14 cellular contexts compared by ENCODE assay signal in the genomic region with DNA sequence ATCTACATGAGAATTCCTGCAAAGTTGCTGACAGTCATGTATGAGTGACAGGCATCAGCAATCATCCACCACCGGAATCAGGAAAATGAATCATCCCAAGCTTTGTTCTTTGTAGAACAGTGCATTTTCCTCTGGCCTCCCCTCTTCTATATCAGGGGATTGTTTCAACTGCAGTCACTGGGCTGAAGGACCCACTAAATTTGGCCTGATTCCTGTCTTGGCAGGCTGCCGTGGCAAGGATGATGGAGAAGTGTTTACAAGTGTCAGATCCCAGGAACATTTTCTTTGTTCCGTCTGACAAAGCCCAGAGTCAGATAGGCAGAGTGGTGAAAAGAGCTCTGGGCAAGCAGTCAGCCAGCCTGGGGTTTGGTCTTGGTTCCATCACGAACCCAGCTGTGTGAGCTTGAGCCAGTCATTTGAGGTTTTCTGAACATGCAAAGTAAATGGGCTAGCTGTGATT.
DNase-seq lines count a peak whose midpoint lies in the region; ATAC-seq, FAIRE-seq and TF ChIP-seq lines count a peak whose summit lies in the region.
"Had no signal": no experiment of that assay in that cellular context is flagged by ENCODE, and none has a peak within 500 bp of the region (broad histone marks: within the 10 kb centered on the region; RNA-seq: fewer than 3 reads in every experiment).

No MANE protein-coding gene starts in this region.

- H3K27me3 Mint-ChIP-seq in neural progenitor cell (ENCODE audit: insufficient read depth, low read depth), result peaks cover 5% of the 10 kb centered on the region
- peaks cover 10% of the 10 kb centered on the region for H3K27me3 Mint-ChIP-seq in activated CD4-positive, alpha-beta T cell treated with anti-CD3 and anti-CD28 coated beads, Interleukin-2, amount 10 ng/mL, durations not matched to agents 24 days and 14 days
- H3K27me3 Mint-ChIP-seq: dendritic cell treated with granulocyte-macrophage colony-stimulating factor and Interleukin-4, amounts not matched to agents 40 ng/mL and 50 ng/mL, for 4 days; stimulated activated naive CD8-positive, alpha-beta T cell treated with anti-CD3 and anti-CD28 coated beads, Interleukin-15, amount 100 ng/mL, for 72 hours had no signal

- H2AFZ ChIP-seq in neural progenitor cell (replicated peaks), result peak overlapping the region; percentile 77
- no peak overlapping the region for H2AFZ ChIP-seq in HepG2 (ENCODE audit: low read length)

- peaks cover 2% of the 10 kb centered on the region for H3K9me3 Mint-ChIP-seq in neural progenitor cell
- no peaks in the 10 kb centered on the region for H3K9me3 Mint-ChIP-seq in activated CD4-positive, alpha-beta T cell treated with anti-CD3 and anti-CD28 coated beads, Interleukin-2, amount 10 ng/mL, durations not matched to agents 24 days and 14 days
- H3K9me3 Mint-ChIP-seq: CD8-positive, alpha-beta memory T cell; dendritic cell treated with granulocyte-macrophage colony-stimulating factor and Interleukin-4, amounts not matched to agents 40 ng/mL and 50 ng/mL, for 4 days; stimulated activated naive CD8-positive, alpha-beta T cell treated with anti-CD3 and anti-CD28 coated beads, Interleukin-15, amount 100 ng/mL, for 72 hours had no signal

- no peak overlapping the region for H3K4me3 ChIP-seq in esophagus muscularis mucosa
- H3K4me3 ChIP-seq in neural progenitor cell, result no peak overlapping the region
- no peak overlapping the region for H3K4me3 ChIP-seq in HepG2 (replicated peaks in 1 of 3; ENCODE audit: insufficient read depth in 1 of 3, low read depth in 2 of 3, low read length in 3 of 3)
- H3K4me3 ChIP-seq: skin epidermis had no signal

- POLR2A ChIA-PET in HepG2 (lab: Yijun Ruan, JAX), result no interaction called here

- FAIRE-seq in HepG2 (lab: Jason Lieb, UNC), result no peak

- no peaks in the 10 kb centered on the region for H4K20me1 ChIP-seq in neural progenitor cell (ENCODE audit: low read depth)
- no peaks in the 10 kb centered on the region for H4K20me1 ChIP-seq in HepG2 (ENCODE audit: insufficient read depth, low read length)

- no peaks in the 10 kb centered on the region for H3K9me3 ChIP-seq in esophagus muscularis mucosa
- no peaks in the 10 kb centered on the region for H3K9me3 ChIP-seq in neural progenitor cell (ENCODE audit: low read depth)
- H3K9me3 ChIP-seq in HepG2 (ENCODE audit: low read length), result no peaks in the 10 kb centered on the region

- no peak overlapping the region for H3K4me3 Mint-ChIP-seq in neural progenitor cell
- H3K4me3 Mint-ChIP-seq in activated CD4-positive, alpha-beta T cell treated with anti-CD3 and anti-CD28 coated beads, Interleukin-2, amount 10 ng/mL, durations not matched to agents 24 days and 14 days, result no peak overlapping the region
- H3K4me3 Mint-ChIP-seq: CD8-positive, alpha-beta memory T cell; dendritic cell treated with granulocyte-macrophage colony-stimulating factor and Interleukin-4, amounts not matched to agents 40 ng/mL and 50 ng/mL, for 4 days; stimulated activated naive CD8-positive, alpha-beta T cell treated with anti-CD3 and anti-CD28 coated beads, Interleukin-15, amount 100 ng/mL, for 72 hours had no signal

- H3K27ac Mint-ChIP-seq in neural progenitor cell, result no peak overlapping the region
- H3K27ac Mint-ChIP-seq in activated CD4-positive, alpha-beta T cell treated with anti-CD3 and anti-CD28 coated beads, Interleukin-2, amount 10 ng/mL, durations not matched to agents 24 days and 14 days, result no peak overlapping the region
- H3K27ac Mint-ChIP-seq: dendritic cell treated with granulocyte-macrophage colony-stimulating factor and Interleukin-4, amounts not matched to agents 40 ng/mL and 50 ng/mL, for 4 days; stimulated activated naive CD8-positive, alpha-beta T cell treated with anti-CD3 and anti-CD28 coated beads, Interleukin-15, amount 100 ng/mL, for 72 hours had no signal

- TF ChIP-seq CTCF in esophagus muscularis mucosa (IDR thresholded peaks at IDR 0.05), result no peak
- no peak for TF ChIP-seq CTCF in neural progenitor cell (IDR thresholded peaks at IDR 0.05)
- TF ChIP-seq CTCF in HepG2 (CRISPR knock-in tag; IDR thresholded peaks at IDR 0.05), result no peak

- TF ChIP-seq RAD21 in HepG2 (CRISPR knock-in tag; IDR thresholded peaks at IDR 0.05), result no peak

- WGBS in esophagus muscularis mucosa, result 23% methylated on average over 4 of the region's 4 CpGs
- WGBS in HepG2 (ENCODE audit: low lambda C conversion rate), result 0% methylated on average over 4 of the region's 4 CpGs

- no peaks in the 10 kb centered on the region for H3F3A ChIP-seq in neural progenitor cell (ENCODE audit: low read depth)

- peak; percentile 86 for DNase-seq in DMS79 treated with DMSO at 0.1 percent for 48 hours (lab: John Stamatoyannopoulos, UW)
- peak; percentile 94 to 96 for DNase-seq in NCI-H446 (lab: John Stamatoyannopoulos, UW)
- no peak for DNase-seq in esophagus muscularis mucosa (ENCODE audit: extremely low spot score)
- DNase-seq in neural progenitor cell (ENCODE audit: low spot score), result no peak
- DNase-seq in HepG2 (ENCODE audit: low spot score), result no peak
- no peak for DNase-seq in activated CD4-positive, alpha-beta T cell treated with anti-CD3 and anti-CD28 coated beads, Interleukin-2, amount 10 ng/mL, durations not matched to agents 24 days and 14 days
- DNase-seq in activated T-cell treated with anti-CD3 and anti-CD28 coated beads, Interleukin-2, amount 50 U/mL, for 48 hours, result no peak
- DNase-seq: CD8-positive, alpha-beta memory T cell; Karpas-422; SHP77 treated with DMSO at 0.1 percent for 48 hours; stimulated activated naive CD8-positive, alpha-beta T cell treated with anti-CD3 and anti-CD28 coated beads, Interleukin-15, amount 100 ng/mL, for 72 hours had no signal

- peaks cover 19% of the 10 kb centered on the region for H3K4me1 Mint-ChIP-seq in neural progenitor cell
- H3K4me1 Mint-ChIP-seq in activated CD4-positive, alpha-beta T cell treated with anti-CD3 and anti-CD28 coated beads, Interleukin-2, amount 10 ng/mL, durations not matched to agents 24 days and 14 days, result no peaks in the 10 kb centered on the region
- H3K4me1 Mint-ChIP-seq: CD8-positive, alpha-beta memory T cell; stimulated activated naive CD8-positive, alpha-beta T cell treated with anti-CD3 and anti-CD28 coated beads, Interleukin-15, amount 100 ng/mL, for 72 hours had no signal

- H3K79me2 ChIP-seq in neural progenitor cell (ENCODE audit: low read depth), result no peaks in the 10 kb centered on the region
- no peaks in the 10 kb centered on the region for H3K79me2 ChIP-seq in HepG2 (ENCODE audit: insufficient read depth, low read length)

- CTCF ChIA-PET in HepG2 (lab: Yijun Ruan, JAX; ENCODE audit: low intra/inter-chr PET ratio, low total read pairs), result no interaction called here

- TF ChIP-seq POLR2A in esophagus muscularis mucosa (IDR thresholded peaks at IDR 0.05; ENCODE audit: low read depth), result no peak
- TF ChIP-seq POLR2A in HepG2 (IDR thresholded peaks at IDR 0.05; ENCODE audit: insufficient read depth in 1 of 2, low read depth in 2 of 2, low read length in 2 of 2), result no peak

- H3K36me3 Mint-ChIP-seq in neural progenitor cell, result no peaks in the 10 kb centered on the region
- H3K36me3 Mint-ChIP-seq in activated CD4-positive, alpha-beta T cell treated with anti-CD3 and anti-CD28 coated beads, Interleukin-2, amount 10 ng/mL, durations not matched to agents 24 days and 14 days (ENCODE audit: low read depth), result no peaks in the 10 kb centered on the region
- H3K36me3 Mint-ChIP-seq: CD8-positive, alpha-beta memory T cell had no signal

- H3K27me3 ChIP-seq in esophagus muscularis mucosa, result no peaks in the 10 kb centered on the region
- H3K27me3 ChIP-seq in neural progenitor cell, result no peaks in the 10 kb centered on the region
- no peaks in the 10 kb centered on the region for H3K27me3 ChIP-seq in HepG2 (ENCODE audit: control insufficient read depth in 1 of 2, insufficient read depth in 2 of 2, low read length in 2 of 2)

- H3K27ac ChIP-seq in esophagus muscularis mucosa (replicated peaks in 1 of 4) (peak overlapping the region in 3 of 4 donors; percentile 19 to 37 (median 35)), neural progenitor cell (no peak overlapping the region), HepG2 (ENCODE audit: extremely low read length, insufficient read depth, low read length) (no peak overlapping the region)

- ATAC-seq in HepG2 (no peak), HG02885 (IDR thresholded peaks at IDR 0.05; ENCODE audit: poor library complexity, unreplicated experiment) (no peak)
- ATAC-seq: stimulated activated naive CD8-positive, alpha-beta T cell treated with anti-CD3 and anti-CD28 coated beads, Interleukin-15, amount 100 ng/mL, for 72 hours had no signal

- H3K36me3 ChIP-seq in esophagus muscularis mucosa (no peaks in the 10 kb centered on the region), neural progenitor cell (no peaks in the 10 kb centered on the region), HepG2 (replicated peaks in 1 of 2; ENCODE audit: control insufficient read depth in 1 of 2, insufficient read depth in 2 of 2, low read length in 2 of 2) (no peaks in the 10 kb centered on the region)

- intact Hi-C loops in esophagus muscularis mucosa (cut with DNase I) (loop anchor here (10.0 kb wide), 2 partner anchors 142 to 172 kb away; partner anchors contain the start of gene TSC22D2), HepG2 (cut with micrococcal nuclease; ENCODE audit: unreplicated experiment) (no loop called here)
- intact Hi-C loops in activated CD4-positive, alpha-beta T cell treated with anti-CD3 and anti-CD28 coated beads, Interleukin-2, amount 10 ng/mL, durations not matched to agents 24 days and 14 days (cut with micrococcal nuclease), result no loop called here

- H3K4me1 ChIP-seq in esophagus muscularis mucosa (peaks cover 34 to 48% (median 43%) of the 10 kb centered on the region in 4 donors), neural progenitor cell (no peaks in the 10 kb centered on the region), HepG2 (ENCODE audit: insufficient read depth, low read length) (no peaks in the 10 kb centered on the region)

- no TSS peak for BruUV-seq in HepG2 (replicated peaks; lab: Mats Ljungman, UMichigan)

- TF ChIP-seq EP300 in esophagus muscularis mucosa (IDR thresholded peaks at IDR 0.05) (no peak), HepG2 (IDR thresholded peaks at IDR 0.05; ENCODE audit: low read depth in 2 of 2, low read length in 2 of 2) (no peak), HepG2 (CRISPR knock-in tag; IDR thresholded peaks at IDR 0.05; ENCODE audit: borderline replicate concordance) (no peak)

- in situ Hi-C loops in HepG2 (cut with HindIII; ENCODE audit: extremely low pct_ligation_motif_present, low pct_unique_long_range_greater_than_20kb), result no loop called here

- H3K4me2 ChIP-seq in neural progenitor cell (no peak overlapping the region), HepG2 (ENCODE audit: low read depth, low read length) (no peak overlapping the region)

- no peak overlapping the region for H3K9ac ChIP-seq in neural progenitor cell
- no peak overlapping the region for H3K9ac ChIP-seq in HepG2 (ENCODE audit: insufficient read depth, low read depth, low read length)

TF ChIP-seq in HepG2, 621 proteins besides CTCF, POLR2A, EP300 and RAD21 (continues in another document):
- no peak for TF ChIP-seq RCOR2 (CRISPR knock-in tag; IDR thresholded peaks at IDR 0.05)

Comparison
In these comparisons a context has a peak if more than half of its experiments do, and no peak if none do; other contexts are left out.
1. DNase-seq: peak in DMS79 treated with DMSO at 0.1 percent for 48 hours (single experiment) and NCI-H446 (2 of 2); none in esophagus muscularis mucosa (single experiment), neural progenitor cell (single experiment), HepG2 (single experiment), activated CD4-positive, alpha-beta T cell treated with anti-CD3 and anti-CD28 coated beads, Interleukin-2, amount 10 ng/mL, durations not matched to agents 24 days and 14 days (single experiment) and activated T-cell treated with anti-CD3 and anti-CD28 coated beads, Interleukin-2, amount 50 U/mL, for 48 hours (0 of 2).
2. H3K27ac ChIP-seq: peak in esophagus muscularis mucosa (3 of 4); none in neural progenitor cell (single experiment) and HepG2 (single experiment).